8 cellular contexts compared by ENCODE assay signal in the genomic region with DNA sequence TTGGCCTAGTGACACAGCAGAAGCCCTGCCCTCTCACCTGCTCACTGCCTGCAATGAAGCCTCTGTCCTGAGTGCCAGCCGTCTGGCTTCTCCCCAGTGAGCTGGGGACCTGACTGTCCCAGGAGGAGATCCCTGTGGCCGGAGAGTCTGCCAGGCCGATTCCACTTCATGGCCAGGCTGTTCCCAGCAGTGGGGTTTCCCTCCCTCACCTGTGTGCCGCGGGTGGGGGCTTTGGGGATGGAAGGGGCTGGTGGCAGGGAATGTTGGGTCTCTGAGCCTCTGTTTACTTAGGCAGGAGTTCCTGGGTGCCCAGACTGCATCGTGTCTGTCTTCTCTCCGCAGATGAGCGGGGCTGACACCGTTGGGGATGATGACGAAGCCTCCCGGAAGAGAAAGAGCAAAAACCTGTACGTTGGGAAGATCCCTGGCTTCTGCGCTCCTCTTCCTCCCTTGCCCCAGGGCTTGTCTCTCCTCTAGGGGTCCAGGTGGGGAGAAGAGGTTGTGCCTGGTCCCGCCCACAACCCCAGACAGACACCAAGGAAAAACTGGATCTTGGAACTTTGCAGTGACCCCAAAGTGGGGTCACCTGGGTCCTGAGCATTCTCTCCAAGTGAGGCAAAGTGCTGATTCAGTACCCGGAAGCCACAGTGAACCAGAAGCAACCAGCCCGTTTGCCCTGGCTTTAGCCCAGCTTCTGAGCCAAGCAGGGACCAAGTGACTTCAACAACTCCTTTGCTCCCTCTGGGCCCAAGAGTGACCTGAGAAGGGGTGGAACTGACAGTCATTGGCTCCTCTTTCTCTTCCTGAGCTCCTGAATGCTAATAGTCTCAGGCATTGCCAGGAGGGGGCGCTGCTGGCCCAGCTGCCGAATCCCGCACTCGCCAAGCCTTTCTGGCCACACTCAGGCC.
DNase-seq lines count a peak whose midpoint lies in the region; ATAC-seq and TF ChIP-seq lines count a peak whose summit lies in the region.

No MANE protein-coding gene starts in this region.

- peaks cover 41% of the 10 kb centered on the region for H3K4me1 Mint-ChIP-seq in activated CD4-positive, alpha-beta memory T cell treated with anti-CD3 and anti-CD28 coated beads for 36 hours (ENCODE audit: low read depth)

- H3K27me3 Mint-ChIP-seq in activated CD4-positive, alpha-beta memory T cell treated with anti-CD3 and anti-CD28 coated beads for 36 hours = no peaks in the 10 kb centered on the region

- H3K4me1 ChIP-seq in mucosa of descending colon (ENCODE audit: low read depth) = no peaks in the 10 kb centered on the region

- TF ChIP-seq CTCF in GM12874 (IDR thresholded peaks at IDR 0.05; ENCODE audit: insufficient read depth, low read depth, low read length) (peak; percentile 87), mucosa of descending colon (IDR thresholded peaks at IDR 0.05) (peak; percentile 67)

- ATAC-seq in HG03066 (IDR thresholded peaks at IDR 0.05; ENCODE audit: low read depth, unreplicated experiment) = peak; percentile 36
- peak; percentile 76 for ATAC-seq in mucosa of descending colon
- ATAC-seq in stimulated activated naive CD8-positive, alpha-beta T cell treated with anti-CD3 and anti-CD28 coated beads, Interleukin-15, Interleukin-2, amounts not matched to agents 100 U/mL and 50 U/mL, for 24 hours = peak; percentile 62

- H3K4me3 ChIP-seq in mucosa of descending colon = no peak overlapping the region

- no peak overlapping the region for H3K4me3 Mint-ChIP-seq in activated CD4-positive, alpha-beta memory T cell treated with anti-CD3 and anti-CD28 coated beads for 36 hours

- intact Hi-C loops in activated CD4-positive, alpha-beta memory T cell treated with anti-CD3 and anti-CD28 coated beads for 36 hours (cut with micrococcal nuclease) = loop anchor here (1.0 to 2.0 kb wide), 3 partner anchors 64 to 180 kb away; a partner anchor contains a TSS
- intact Hi-C loops in mucosa of descending colon (cut with DNase I, micrococcal nuclease) = loop anchor here (5.0 kb wide), 2 partner anchors 66 to 144 kb away; no protein-coding TSS in a partner anchor

- CTCF ChIA-PET in activated CD4-positive, alpha-beta memory T cell treated with anti-CD3 and anti-CD28 coated beads for 36 hours (lab: Charles Lee) = interaction anchor here (0.6 to 18.9 kb wide), 43 partner anchors 9 to 371 kb away, joined by 3 to 580 read pairs (median 4); a partner anchor contains a TSS

- no peaks in the 10 kb centered on the region for H3K9me3 Mint-ChIP-seq in activated CD4-positive, alpha-beta memory T cell treated with anti-CD3 and anti-CD28 coated beads for 36 hours

- no peak overlapping the region for H3K27ac Mint-ChIP-seq in activated CD4-positive, alpha-beta memory T cell treated with anti-CD3 and anti-CD28 coated beads for 36 hours

- POLR2A ChIA-PET in activated CD4-positive, alpha-beta memory T cell treated with anti-CD3 and anti-CD28 coated beads for 36 hours (lab: Charles Lee) = interaction anchor here (0.6 to 3.3 kb wide), 5 partner anchors 13 to 74 kb away, joined by 3 to 20 read pairs (median 3); no protein-coding TSS in a partner anchor

- DNase-seq in A172 (ENCODE audit: low spot score) (peak; percentile 72), NCI-H774 (lab: John Stamatoyannopoulos, UW) (peak; percentile 5), epidermal melanocyte (ENCODE audit: insufficient read length, low spot score) (peak; percentile 43), mucosa of descending colon (peak in 2 of 3 donors; percentile 83 to 85)
- DNase-seq in activated CD4-positive, alpha-beta memory T cell treated with anti-CD3 and anti-CD28 coated beads for 36 hours = peak; percentile 86
- peak; percentile 83 for DNase-seq in stimulated activated naive CD8-positive, alpha-beta T cell treated with anti-CD3 and anti-CD28 coated beads, Interleukin-15, Interleukin-2, amounts not matched to agents 100 U/mL and 50 U/mL, for 24 hours

- no peaks in the 10 kb centered on the region for H3K9me3 ChIP-seq in mucosa of descending colon

- peaks cover 24% of the 10 kb centered on the region for H3K36me3 Mint-ChIP-seq in activated CD4-positive, alpha-beta memory T cell treated with anti-CD3 and anti-CD28 coated beads for 36 hours

- no peaks in the 10 kb centered on the region for H3K36me3 ChIP-seq in mucosa of descending colon (ENCODE audit: low read depth)

Comparison
In these comparisons a context has a peak if more than half of its experiments do, and no peak if none do; other contexts are left out.
1. DNase-seq: peak in every context shown above with its lines; median percentile 86 in activated CD4-positive, alpha-beta memory T cell treated with anti-CD3 and anti-CD28 coated beads for 36 hours; 84 in mucosa of descending colon; 83 in stimulated activated naive CD8-positive, alpha-beta T cell treated with anti-CD3 and anti-CD28 coated beads, Interleukin-15, Interleukin-2, amounts not matched to agents 100 U/mL and 50 U/mL, for 24 hours; 72 in A172; 43 in epidermal melanocyte; 5 in NCI-H774.